8 cellular contexts compared by ENCODE assay signal in genomic region chr7:101172854-101173751, GRCh38. TPM values are rescaled to one million over a fixed set of nuclear protein-coding genes. Genes with fewer than 3 reads are reported as not detected.
DNase-seq lines count a peak whose midpoint lies in the region; ATAC-seq, FAIRE-seq and TF ChIP-seq lines count a peak whose summit lies in the region.

No MANE protein-coding gene starts in this region.

- peak; percentile 61 for DNase-seq in DMS53 treated with DMSO at 0.1 percent for 48 hours (lab: John Stamatoyannopoulos, UW; ENCODE audit: unreplicated experiment)
- peak; percentile 51 to 84 (median 80) for DNase-seq in NCI-H1417 (lab: John Stamatoyannopoulos, UW)
- peak; percentile 35 for DNase-seq in astrocyte of the cerebellum (ENCODE audit: low read depth)
- DNase-seq in keratinocyte (ENCODE audit: low read depth, low spot score), result no peak
- peak; percentile 94 for DNase-seq in urothelium cell line (ENCODE audit: low spot score)
- no peak for DNase-seq in stimulated activated CD4-positive, alpha-beta T cell treated with anti-CD3 and anti-CD28 coated beads, Interleukin-1b, Interleukin-23, amount 100 ng/mL, for 48 hours
- DNase-seq in NCI-H524 treated with DMSO at 0.1 percent for 48 hours (lab: John Stamatoyannopoulos, UW), result no peak

- H4K20me1 ChIP-seq in keratinocyte (ENCODE audit: control insufficient read depth, extremely low read depth, insufficient read depth, low read length), result peaks cover 3% of the 10 kb centered on the region

- H3K9me3 ChIP-seq in keratinocyte (ENCODE audit: control insufficient read depth, low read depth, low read length), result no peaks in the 10 kb centered on the region

- H3K4me2 ChIP-seq in keratinocyte (ENCODE audit: control insufficient read depth, extremely low read depth, insufficient read depth, low read depth, low read length), result peak overlapping the region; percentile 58

- H3K9ac ChIP-seq in keratinocyte (ENCODE audit: control insufficient read depth, extremely low read depth, insufficient read depth, low read length), result no peak overlapping the region

- H3K4me1 ChIP-seq in keratinocyte (ENCODE audit: control insufficient read depth, extremely low read depth, insufficient read depth, low read length), result peaks cover 26% of the 10 kb centered on the region

- no peak for ATAC-seq in HG02763 (IDR thresholded peaks at IDR 0.05; ENCODE audit: unreplicated experiment)

- H3K27me3 ChIP-seq in keratinocyte (ENCODE audit: control insufficient read depth, extremely low read depth, insufficient read depth, low read length), result peaks cover 89% of the 10 kb centered on the region

- FAIRE-seq in keratinocyte (lab: Jason Lieb, UNC), result no peak
- FAIRE-seq in urothelium cell line (lab: Jason Lieb, UNC), result peak; percentile 97

- H3K36me3 ChIP-seq in keratinocyte (ENCODE audit: control insufficient read depth in 2 of 2, extremely low read depth in 1 of 2, insufficient read depth in 2 of 2, low read length in 2 of 2), result no peaks in the 10 kb centered on the region

- TF ChIP-seq CTCF in astrocyte of the cerebellum (IDR thresholded peaks at IDR 0.05; ENCODE audit: low read depth, low read length, missing control alignments) (no peak), keratinocyte (optimal IDR thresholded peaks at IDR 0.05 in 1 of 3, IDR thresholded peaks at IDR 0.05 in 1 of 3, conservative IDR thresholded peaks at IDR 0.05 in 1 of 3; ENCODE audit: extremely low read depth in 1 of 3, insufficient read depth in 2 of 3, low read length in 3 of 3) (no peak)

- in situ Hi-C loops in astrocyte of the cerebellum (cut with HindIII; ENCODE audit: low sequenced_read_pairs), result no loop called here

- dilution Hi-C loops in keratinocyte (cut with MboI; ENCODE audit: extremely low pct_ligation_motif_present, low sequenced_read_pairs), result no loop called here

- no peaks in the 10 kb centered on the region for H3K79me2 ChIP-seq in keratinocyte (ENCODE audit: control insufficient read depth, insufficient read depth, low read length)

- H3K9me1 ChIP-seq in keratinocyte (ENCODE audit: control insufficient read depth, extremely low read depth, insufficient read depth, low read length), result no peaks in the 10 kb centered on the region

- H3K4me3 ChIP-seq in astrocyte of the cerebellum (ENCODE audit: low read depth, low read length) (peak overlapping the region; percentile 4), keratinocyte (ENCODE audit: control insufficient read depth in 2 of 3, extremely low read depth in 1 of 3, insufficient read depth in 2 of 3, low read depth in 1 of 3, low read length in 3 of 3) (peak overlapping the region in 1 of 3 experiments; percentile 38)

- H3K27ac ChIP-seq in keratinocyte (ENCODE audit: control insufficient read depth, insufficient read depth, low read length), result no peak overlapping the region

- H2AFZ ChIP-seq in keratinocyte (ENCODE audit: control insufficient read depth, low read length), result no peak overlapping the region

RNA-seq across cellular contexts. Expression of gene NAT16, which starts 7.0 kb away (rescaled TPM):
- not detected in 3 replicates for polyA plus RNA-seq in keratinocyte
- not detected for polyA plus RNA-seq in keratinocyte (2011; ENCODE audit: low read depth)
- not detected in 2 replicates for polyA plus RNA-seq in keratinocyte (2011; cell fraction: cytosol; rRNA removed)
- not detected in 2 replicates for polyA plus RNA-seq in keratinocyte (2011; cell fraction: nucleus; rRNA removed)
- polyA plus RNA-seq in keratinocyte (2012; ENCODE audit: low replicate concordance), result not detected in 2 replicates
- polyA minus RNA-seq in keratinocyte, result not detected in 3 replicates
- polyA minus RNA-seq in keratinocyte (2011; cell fraction: cytosol; rRNA and poly(A)+ RNA removed), result not detected
- polyA minus RNA-seq in keratinocyte (2011; cell fraction: nucleus; rRNA and poly(A)+ RNA removed), result not detected in 2 replicates

RNA-seq across cellular contexts. Expression of gene VGF, which starts 7.7 kb away (rescaled TPM):
- 0.04 to 0.06 TPM in 2 of 3 replicates, not detected in the other for polyA plus RNA-seq in keratinocyte
- 0.16 TPM for polyA plus RNA-seq in keratinocyte (2011; ENCODE audit: low read depth)
- polyA plus RNA-seq in keratinocyte (2011; cell fraction: cytosol; rRNA removed), result 0.12 TPM in 1 of 2 replicates, not detected in the other
- polyA plus RNA-seq in keratinocyte (2011; cell fraction: nucleus; rRNA removed), result 0.13 TPM in 1 of 2 replicates, not detected in the other
- 0.15 and 0.55 TPM in 2 replicates for polyA plus RNA-seq in keratinocyte (2012; ENCODE audit: low replicate concordance)
- polyA minus RNA-seq in keratinocyte, result not detected in 3 replicates
- not detected for polyA minus RNA-seq in keratinocyte (2011; cell fraction: cytosol; rRNA and poly(A)+ RNA removed)
- polyA minus RNA-seq in keratinocyte (2011; cell fraction: nucleus; rRNA and poly(A)+ RNA removed), result not detected in 2 replicates

RNA-seq across cellular contexts. Expression of gene AP1S1, which starts 18.8 kb away (rescaled TPM):
- 279 to 310 TPM (median 289 TPM) in 3 replicates for polyA plus RNA-seq in keratinocyte
- polyA plus RNA-seq in keratinocyte (2011; ENCODE audit: low read depth), result 177 TPM
- 272 and 352 TPM in 2 replicates for polyA plus RNA-seq in keratinocyte (2011; cell fraction: cytosol; rRNA removed)
- 191 and 237 TPM in 2 replicates for polyA plus RNA-seq in keratinocyte (2011; cell fraction: nucleus; rRNA removed)
- 194 and 251 TPM in 2 replicates for polyA plus RNA-seq in keratinocyte (2012; ENCODE audit: low replicate concordance)
- 89.4 to 186 TPM (median 148 TPM) in 3 replicates for polyA minus RNA-seq in keratinocyte
- 164 TPM for polyA minus RNA-seq in keratinocyte (2011; cell fraction: cytosol; rRNA and poly(A)+ RNA removed)
- polyA minus RNA-seq in keratinocyte (2011; cell fraction: nucleus; rRNA and poly(A)+ RNA removed), result 32.7 and 46.5 TPM in 2 replicates

RNA-seq across cellular contexts. Expression of gene MOGAT3, which starts 27.7 kb away (rescaled TPM):
- not detected in 3 replicates for polyA plus RNA-seq in keratinocyte
- not detected for polyA plus RNA-seq in keratinocyte (2011; ENCODE audit: low read depth)
- not detected in 2 replicates for polyA plus RNA-seq in keratinocyte (2011; cell fraction: cytosol; rRNA removed)
- not detected in 2 replicates for polyA plus RNA-seq in keratinocyte (2011; cell fraction: nucleus; rRNA removed)
- not detected in 2 replicates for polyA plus RNA-seq in keratinocyte (2012; ENCODE audit: low replicate concordance)
- not detected in 3 replicates for polyA minus RNA-seq in keratinocyte
- polyA minus RNA-seq in keratinocyte (2011; cell fraction: cytosol; rRNA and poly(A)+ RNA removed), result not detected
- not detected in 2 replicates for polyA minus RNA-seq in keratinocyte (2011; cell fraction: nucleus; rRNA and poly(A)+ RNA removed)

RNA-seq across cellular contexts. Expression of gene PLOD3, which starts 44.3 kb away (rescaled TPM):
- 31.6 to 71.6 TPM (median 36.1 TPM) in 3 replicates for polyA plus RNA-seq in keratinocyte
- 14.8 TPM for polyA plus RNA-seq in keratinocyte (2011; ENCODE audit: low read depth)
- polyA plus RNA-seq in keratinocyte (2011; cell fraction: cytosol; rRNA removed), result 17.6 and 31.6 TPM in 2 replicates
- 138 and 165 TPM in 2 replicates for polyA plus RNA-seq in keratinocyte (2011; cell fraction: nucleus; rRNA removed)
- 34.7 and 74.5 TPM in 2 replicates for polyA plus RNA-seq in keratinocyte (2012; ENCODE audit: low replicate concordance)
- polyA minus RNA-seq in keratinocyte, result 27.8 to 135 TPM (median 43.3 TPM) in 3 replicates
- 52.4 TPM for polyA minus RNA-seq in keratinocyte (2011; cell fraction: cytosol; rRNA and poly(A)+ RNA removed)
- polyA minus RNA-seq in keratinocyte (2011; cell fraction: nucleus; rRNA and poly(A)+ RNA removed), result 99.9 and 133 TPM in 2 replicates

Comparison
In these comparisons a context has a peak if more than half of its experiments do, and no peak if none do; other contexts are left out.
1. DNase-seq: peak in DMS53 treated with DMSO at 0.1 percent for 48 hours (single experiment), NCI-H1417 (3 of 3), astrocyte of the cerebellum (single experiment) and urothelium cell line (single experiment); none in keratinocyte (single experiment), stimulated activated CD4-positive, alpha-beta T cell treated with anti-CD3 and anti-CD28 coated beads, Interleukin-1b, Interleukin-23, amount 100 ng/mL, for 48 hours (single experiment) and NCI-H524 treated with DMSO at 0.1 percent for 48 hours (single experiment).